Comparison of ENCODE assay signal across 11 cellular contexts in the genomic region with DNA sequence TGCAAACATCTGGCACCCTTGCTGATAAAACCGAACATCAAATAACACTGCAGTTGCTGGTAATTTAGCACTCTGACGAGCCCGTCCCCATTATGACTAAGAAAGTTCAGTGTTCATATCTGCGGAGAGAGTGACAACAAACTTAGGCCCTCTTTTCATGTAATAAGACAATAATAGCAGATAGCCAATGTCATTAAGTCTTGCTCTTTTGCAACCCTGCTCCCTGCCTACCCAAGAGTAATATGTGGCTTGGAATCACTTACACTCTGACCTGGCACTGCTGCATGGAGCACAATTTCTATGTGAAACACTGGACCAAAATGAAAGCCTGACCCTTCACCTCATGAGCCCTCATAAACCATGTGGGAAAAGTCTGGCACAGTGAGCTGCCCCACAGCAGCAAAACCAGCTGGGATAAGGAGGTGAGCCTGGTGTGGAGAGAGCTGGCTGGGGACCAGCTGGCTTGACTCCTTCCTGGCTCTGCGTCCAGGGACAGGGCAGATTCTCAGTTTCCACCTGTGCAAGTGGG.
DNase-seq lines count a peak whose midpoint lies in the region; ATAC-seq and TF ChIP-seq lines count a peak whose summit lies in the region.
"Had no signal": no experiment of that assay in that cellular context is flagged by ENCODE, and none has a peak within 500 bp of the region (broad histone marks: within the 10 kb centered on the region; RNA-seq: fewer than 3 reads in every experiment).

No MANE protein-coding gene starts in this region.

- no peak overlapping the region for H3K4me3 Mint-ChIP-seq in type B pancreatic cell
- H3K4me3 Mint-ChIP-seq: activated naive CD8-positive, alpha-beta T cell; T-cell had no signal

- H3K36me3 Mint-ChIP-seq in type B pancreatic cell: peaks cover 36% of the 10 kb centered on the region

- H3K27me3 Mint-ChIP-seq in type B pancreatic cell: no peaks in the 10 kb centered on the region
- H3K27me3 Mint-ChIP-seq: activated naive CD8-positive, alpha-beta T cell; T-cell had no signal

- no peaks in the 10 kb centered on the region for H3K9me3 ChIP-seq in lower lobe of right lung
- H3K9me3 ChIP-seq: Caco-2 had no signal

- peaks cover 38% of the 10 kb centered on the region for H3K4me1 Mint-ChIP-seq in type B pancreatic cell (ENCODE audit: unreplicated experiment)

- H3K4me3 ChIP-seq in choroid plexus epithelial cell (ENCODE audit: low read depth, low read length) (no peak overlapping the region), lower lobe of right lung (no peak overlapping the region)

- intact Hi-C loops in lower lobe of right lung (cut with DNase I): no loop called here

- no peaks in the 10 kb centered on the region for H3K27me3 ChIP-seq in lower lobe of right lung (ENCODE audit: low read depth)

- H3K36me3 ChIP-seq in lower lobe of right lung: peaks cover 13% of the 10 kb centered on the region

- TF ChIP-seq CTCF in choroid plexus epithelial cell (conservative IDR thresholded peaks at IDR 0.05; ENCODE audit: low read depth, low read length) (no peak), lower lobe of right lung (IDR thresholded peaks at IDR 0.05) (no peak), type B pancreatic cell (conservative IDR thresholded peaks at IDR 0.05) (no peak)

- peaks cover 3% of the 10 kb centered on the region for H3K9me3 Mint-ChIP-seq in type B pancreatic cell

- peak; percentile 28 to 59 for ATAC-seq in lower lobe of right lung
- ATAC-seq in HG02759 (IDR thresholded peaks at IDR 0.05; ENCODE audit: unreplicated experiment): no peak
- no peak for ATAC-seq in GM18873 (IDR thresholded peaks at IDR 0.05; ENCODE audit: low FRiP score, unreplicated experiment)
- ATAC-seq in HG03196 (IDR thresholded peaks at IDR 0.05; ENCODE audit: unreplicated experiment): no peak
- ATAC-seq: T-cell had no signal

- H3K4me1 ChIP-seq in lower lobe of right lung: peaks cover 20% of the 10 kb centered on the region
- H3K4me1 ChIP-seq: Caco-2 had no signal

- peak overlapping the region; percentile 47 for H3K27ac Mint-ChIP-seq in type B pancreatic cell
- H3K27ac Mint-ChIP-seq: activated naive CD8-positive, alpha-beta T cell; T-cell had no signal

- H3K27ac ChIP-seq in lower lobe of right lung: no peak overlapping the region

- DNase-seq in NCI-H2196 treated with DMSO at 0.1 percent for 48 hours (lab: John Stamatoyannopoulos, UW; ENCODE audit: unreplicated experiment): peak; percentile 84
- peak; percentile 53 for DNase-seq in choroid plexus epithelial cell (ENCODE audit: low read depth)
- no peak for DNase-seq in lower lobe of right lung
- DNase-seq in type B pancreatic cell (ENCODE audit: extremely low spot score, unreplicated experiment): no peak
- DNase-seq: Caco-2; effector CD4-positive, alpha-beta T cell; T-cell had no signal

Comparison
In these comparisons a context has a peak if more than half of its experiments do, and no peak if none do; other contexts are left out.
1. DNase-seq: peak in NCI-H2196 treated with DMSO at 0.1 percent for 48 hours (single experiment) and choroid plexus epithelial cell (single experiment); none in lower lobe of right lung (single experiment) and type B pancreatic cell (single experiment).
2. ATAC-seq: peak in lower lobe of right lung (2 of 2); none in HG02759 (single experiment), GM18873 (single experiment) and HG03196 (single experiment).